In the genomic region with DNA sequence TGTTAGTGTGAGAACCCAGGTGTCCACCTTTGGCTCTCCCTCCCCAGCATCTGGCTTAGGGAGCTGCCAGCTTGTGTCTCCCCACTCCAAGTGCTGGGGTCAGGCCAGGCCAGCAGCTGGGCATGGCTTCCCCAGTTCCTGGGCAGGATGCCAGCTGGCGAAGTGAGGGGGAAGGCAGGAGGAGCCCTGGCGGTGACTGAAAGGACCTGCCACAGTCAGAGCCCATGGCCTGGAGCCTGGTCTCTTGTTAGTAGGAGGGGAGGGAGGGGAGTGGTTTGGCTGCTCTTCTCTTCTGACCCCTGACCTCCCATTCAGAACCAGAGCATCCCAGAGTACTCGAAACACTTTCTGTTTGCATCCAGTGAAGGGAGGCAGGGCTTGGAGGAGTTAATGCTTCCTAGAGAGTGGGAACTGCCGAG, we compare ENCODE assay signal across 9 cellular contexts. TPM values are rescaled to one million over a fixed set of nuclear protein-coding genes. Genes with fewer than 3 reads are reported as not detected.
DNase-seq lines count a peak whose midpoint lies in the region; ATAC-seq and TF ChIP-seq lines count a peak whose summit lies in the region.
"Had no signal": no experiment of that assay in that cellular context is flagged by ENCODE, and none has a peak within 500 bp of the region (broad histone marks: within the 10 kb centered on the region; RNA-seq: fewer than 3 reads in every experiment).

No MANE protein-coding gene starts in this region.

- intact Hi-C loops in spleen (cut with DNase I; ENCODE audit: low total_unique reads) = no loop called here

- H3K36me3 ChIP-seq in kidney epithelial cell (ENCODE audit: control insufficient read depth, insufficient read depth, low read length) = peaks cover 9% of the 10 kb centered on the region
- peaks cover 0 to 47% (median 37%) of the 10 kb centered on the region in 6 donors for H3K36me3 ChIP-seq in spleen

- CTCF ChIA-PET in T-cell (lab: Charles Lee) = no interaction called here

- H3K27me3 ChIP-seq in kidney epithelial cell (ENCODE audit: control insufficient read depth, insufficient read depth, low read length) = no peaks in the 10 kb centered on the region
- H3K27me3 ChIP-seq in spleen (replicated peaks in 1 of 7) = no peaks in the 10 kb centered on the region

- H3K4me3 ChIP-seq in kidney epithelial cell (ENCODE audit: low read depth, low read length) (no peak overlapping the region), spleen (peak overlapping the region in 3 of 8 donors; percentile 5 to 93 (median 10))

- H3K4me3 Mint-ChIP-seq in T-cell (no peak overlapping the region), chondrocyte (ENCODE audit: unreplicated experiment) (no peak overlapping the region), progenitor cell of endocrine pancreas (ENCODE audit: low read depth) (no peak overlapping the region)
- H3K4me3 Mint-ChIP-seq in stimulated activated effector memory CD8-positive, alpha-beta T cell treated with anti-CD3 and anti-CD28 coated beads, Interleukin-12 subunit alpha, Interleukin-12 subunit beta, amount 100 ng/mL, for 72 hours = no peak overlapping the region
- H3K4me3 Mint-ChIP-seq: stimulated activated naive CD8-positive, alpha-beta T cell treated with anti-CD3 and anti-CD28 coated beads, Interleukin-15, Interleukin-2, amounts not matched to agents 100 ng/mL and 50 ng/mL, for 24 hours had no signal

- TF ChIP-seq CTCF in chondrocyte (IDR thresholded peaks at IDR 0.05) (peak; percentile 75), kidney epithelial cell (IDR thresholded peaks at IDR 0.05; ENCODE audit: insufficient read depth, low read length, poor library complexity, severe bottlenecking) (peak; percentile 46), spleen (IDR thresholded peaks at IDR 0.05 in 8 of 11, conservative IDR thresholded peaks at IDR 0.05 in 3 of 11) (peak; percentile 24 to 73 (median 58)), progenitor cell of endocrine pancreas (IDR thresholded peaks at IDR 0.05; ENCODE audit: unreplicated experiment) (no peak)

- H3K4me1 Mint-ChIP-seq in T-cell (peaks cover 7 to 15% (median 9%) of the 10 kb centered on the region in 3 donors), chondrocyte (ENCODE audit: low read depth) (no peaks in the 10 kb centered on the region), progenitor cell of endocrine pancreas (ENCODE audit: low read depth) (peaks cover 3% of the 10 kb centered on the region)
- peaks cover 8% of the 10 kb centered on the region for H3K4me1 Mint-ChIP-seq in stimulated activated effector memory CD8-positive, alpha-beta T cell treated with anti-CD3 and anti-CD28 coated beads, Interleukin-12 subunit alpha, Interleukin-12 subunit beta, amount 100 ng/mL, for 72 hours

- POLR2A ChIA-PET in T-cell (lab: Charles Lee) = no interaction called here

- peak overlapping the region; percentile 81 to 97 (median 94) for H3K27ac ChIP-seq in spleen

- H3K36me3 Mint-ChIP-seq in T-cell (peaks cover 22% of the 10 kb centered on the region), chondrocyte (ENCODE audit: low read depth) (peaks cover 16% of the 10 kb centered on the region), progenitor cell of endocrine pancreas (ENCODE audit: insufficient read depth) (peaks cover 17% of the 10 kb centered on the region)
- no peaks in the 10 kb centered on the region for H3K36me3 Mint-ChIP-seq in stimulated activated effector memory CD8-positive, alpha-beta T cell treated with anti-CD3 and anti-CD28 coated beads, Interleukin-12 subunit alpha, Interleukin-12 subunit beta, amount 100 ng/mL, for 72 hours

- H3K9me3 ChIP-seq in spleen = no peaks in the 10 kb centered on the region

- H3K27me3 Mint-ChIP-seq in T-cell (no peaks in the 10 kb centered on the region), chondrocyte (ENCODE audit: low read depth) (no peaks in the 10 kb centered on the region), progenitor cell of endocrine pancreas (no peaks in the 10 kb centered on the region)
- H3K27me3 Mint-ChIP-seq: stimulated activated naive CD8-positive, alpha-beta T cell treated with anti-CD3 and anti-CD28 coated beads, Interleukin-15, Interleukin-2, amounts not matched to agents 100 ng/mL and 50 ng/mL, for 24 hours had no signal

- H3K4me1 ChIP-seq in spleen = peaks cover 31 to 59% (median 48%) of the 10 kb centered on the region in 6 donors

- no peak for TF ChIP-seq POLR2A in spleen (IDR thresholded peaks at IDR 0.05)

- DNase-seq in DMS53 (lab: John Stamatoyannopoulos, UW) = peak; percentile 99
- peak; percentile 96 for DNase-seq in NCI-H1092 treated with DMSO at 0.1 percent for 48 hours (lab: John Stamatoyannopoulos, UW)
- peak in 18 of 34 experiments; percentile 11 to 56 (median 20) for DNase-seq in T-cell
- DNase-seq in chondrocyte (ENCODE audit: low spot score) = no peak
- peak; percentile 67 for DNase-seq in kidney epithelial cell (ENCODE audit: low read depth)
- peak; percentile 94 for DNase-seq in spleen
- no peak for DNase-seq in stimulated activated effector memory CD8-positive, alpha-beta T cell treated with anti-CD3 and anti-CD28 coated beads, Interleukin-12 subunit alpha, Interleukin-12 subunit beta, amount 100 ng/mL, for 72 hours (ENCODE audit: low spot score in 2 of 2)
- DNase-seq in progenitor cell of endocrine pancreas (ENCODE audit: low spot score, unreplicated experiment) = no peak

- H3K27ac Mint-ChIP-seq in T-cell (no peak overlapping the region), chondrocyte (ENCODE audit: unreplicated experiment) (no peak overlapping the region), progenitor cell of endocrine pancreas (no peak overlapping the region)
- no peak overlapping the region for H3K27ac Mint-ChIP-seq in stimulated activated effector memory CD8-positive, alpha-beta T cell treated with anti-CD3 and anti-CD28 coated beads, Interleukin-12 subunit alpha, Interleukin-12 subunit beta, amount 100 ng/mL, for 72 hours
- H3K27ac Mint-ChIP-seq: stimulated activated naive CD8-positive, alpha-beta T cell treated with anti-CD3 and anti-CD28 coated beads, Interleukin-15, Interleukin-2, amounts not matched to agents 100 ng/mL and 50 ng/mL, for 24 hours had no signal

- WGBS in spleen, 5 donors = 27 to 37% (median 29%) methylated on average over 4 of the region's 4 CpGs

- H3K9me3 Mint-ChIP-seq in T-cell = no peaks in the 10 kb centered on the region
- no peaks in the 10 kb centered on the region for H3K9me3 Mint-ChIP-seq in chondrocyte (ENCODE audit: low read depth)
- H3K9me3 Mint-ChIP-seq in stimulated activated effector memory CD8-positive, alpha-beta T cell treated with anti-CD3 and anti-CD28 coated beads, Interleukin-12 subunit alpha, Interleukin-12 subunit beta, amount 100 ng/mL, for 72 hours = no peaks in the 10 kb centered on the region
- H3K9me3 Mint-ChIP-seq in progenitor cell of endocrine pancreas (ENCODE audit: low read depth) = no peaks in the 10 kb centered on the region
- H3K9me3 Mint-ChIP-seq: stimulated activated naive CD8-positive, alpha-beta T cell treated with anti-CD3 and anti-CD28 coated beads, Interleukin-15, Interleukin-2, amounts not matched to agents 100 ng/mL and 50 ng/mL, for 24 hours had no signal

- no peak for ATAC-seq in T-cell (replicated peaks in 1 of 4)
- ATAC-seq in stimulated activated effector memory CD8-positive, alpha-beta T cell treated with anti-CD3 and anti-CD28 coated beads, Interleukin-12 subunit alpha, Interleukin-12 subunit beta, amount 100 ng/mL, for 72 hours = no peak

RNA-seq across cellular contexts. Expression of gene CHD3, which starts 0.6 kb away (rescaled TPM):
- total RNA-seq in T-cell (100 to 1,000 TPM; 250 to 331 (median 274) TPM), chondrocyte (129 to 138 TPM (median 134 TPM) in 3 replicates), kidney epithelial cell (36.2 and 42.4 TPM in 2 replicates), spleen (100 to 1,000 TPM in 2 of 7 donors, 10 to 100 TPM in 5; 60.9 to 117 (median 83.6) TPM), progenitor cell of endocrine pancreas (112 and 119 TPM in 2 replicates)
- polyA plus RNA-seq in spleen = 10 to 100 TPM; 37.0 to 84.3 (median 71.8) TPM

RNA-seq across cellular contexts. Expression of gene RNF227, which starts 26.9 kb away (rescaled TPM):
- 1 to 10 TPM; 2.9 to 7.3 (median 5.2) TPM for total RNA-seq in T-cell
- 1.6 to 2.2 TPM (median 1.8 TPM) in 3 replicates for total RNA-seq in chondrocyte
- 1.5 and 3.9 TPM in 2 replicates for total RNA-seq in kidney epithelial cell
- 10 to 100 TPM in 1 of 7 donors, 1 to 10 TPM in 6; 2.5 to 20.7 (median 3.4) TPM for total RNA-seq in spleen
- polyA plus RNA-seq in spleen = 1 to 10 TPM; 2.4 to 4.0 (median 3.8) TPM
- total RNA-seq in progenitor cell of endocrine pancreas = 1.8 and 2.3 TPM in 2 replicates

RNA-seq across cellular contexts. Expression of gene CYB5D1, which starts 31.4 kb away (rescaled TPM):
- total RNA-seq in T-cell (10 to 100 TPM in 2 of 5 donors, 1 to 10 TPM in 3; 5.5 to 12.4 (median 8.4) TPM), chondrocyte (6.9 to 10.5 TPM (median 8.6 TPM) in 3 replicates), kidney epithelial cell (5.3 and 7.4 TPM in 2 replicates), spleen (10 to 100 TPM in 1 of 7 donors, 1 to 10 TPM in 6; 4.1 to 13.2 (median 5.9) TPM), progenitor cell of endocrine pancreas (16.3 and 18.2 TPM in 2 replicates)
- 1 to 10 TPM; 2.1 to 3.8 (median 2.9) TPM for polyA plus RNA-seq in spleen

RNA-seq across cellular contexts. Expression of gene NAA38, which starts 31.8 kb away (rescaled TPM):
- total RNA-seq in T-cell (10 to 100 TPM; 15.8 to 40.6 (median 33.6) TPM), chondrocyte (52.9 to 94.6 TPM (median 57.5 TPM) in 3 replicates), kidney epithelial cell (50.5 and 51.0 TPM in 2 replicates), spleen (100 to 1,000 TPM in 1 of 7 donors, 10 to 100 TPM in 6; 51.0 to 111 (median 56.9) TPM), progenitor cell of endocrine pancreas (63.4 and 70.0 TPM in 2 replicates)
- 100 to 1,000 TPM; 119 to 185 (median 182) TPM for polyA plus RNA-seq in spleen

RNA-seq across cellular contexts. Expression of gene TMEM88, which starts 34.3 kb away (rescaled TPM):
- total RNA-seq in T-cell (10 to 100 TPM in 2 of 5 donors, 1 to 10 TPM in 3; 5.8 to 27.1 (median 8.4) TPM), chondrocyte (1.6 to 1.9 TPM (median 1.8 TPM) in 3 replicates), kidney epithelial cell (3.5 and 4.3 TPM in 2 replicates), spleen (10 to 100 TPM in 5 of 7 donors, 1 to 10 TPM in 2; 5.2 to 31.8 (median 18.0) TPM), progenitor cell of endocrine pancreas (11.3 and 15.8 TPM in 2 replicates)
- polyA plus RNA-seq in spleen = 10 to 100 TPM in 1 of 3 donors, 1 to 10 TPM in 2; 5.5 to 26.2 (median 9.5) TPM

Comparison
In these comparisons a context has a peak if more than half of its experiments do, and no peak if none do; other contexts are left out.
1. DNase-seq: peak in DMS53 (single experiment), NCI-H1092 treated with DMSO at 0.1 percent for 48 hours (single experiment), T-cell (18 of 34), kidney epithelial cell (single experiment) and spleen (single experiment); none in chondrocyte (single experiment), stimulated activated effector memory CD8-positive, alpha-beta T cell treated with anti-CD3 and anti-CD28 coated beads, Interleukin-12 subunit alpha, Interleukin-12 subunit beta, amount 100 ng/mL, for 72 hours (0 of 2) and progenitor cell of endocrine pancreas (single experiment).